Comparison of ENCODE assay signal across 7 cellular contexts in the genomic region with DNA sequence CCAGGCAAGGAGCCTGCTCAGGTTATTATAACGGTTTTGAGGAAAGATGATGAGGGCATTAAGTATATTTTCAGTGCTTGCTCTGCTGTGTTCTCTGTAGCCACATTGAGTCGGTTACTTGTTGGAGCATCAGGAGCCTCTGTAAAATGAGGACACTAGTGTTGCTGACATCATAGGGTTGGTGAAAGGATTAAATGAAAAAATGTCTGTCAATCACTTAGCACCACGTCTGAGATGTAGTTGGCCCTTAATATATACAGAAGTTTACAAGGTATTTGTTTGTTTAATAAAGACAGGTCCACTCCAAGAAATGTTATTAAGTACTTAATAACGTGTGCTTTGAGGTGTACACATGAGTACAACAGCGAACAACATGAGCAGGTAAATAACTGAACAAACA. TPM values are rescaled to one million over a fixed set of nuclear protein-coding genes. Genes with fewer than 3 reads are reported as not detected.
DNase-seq lines count a peak whose midpoint lies in the region; ATAC-seq and TF ChIP-seq lines count a peak whose summit lies in the region.

No MANE protein-coding gene starts in this region.

- in situ Hi-C loops in HAP-1 (cut with MboI; ENCODE audit: low sequenced_read_pairs), result no loop called here
- in situ Hi-C loops in gastrocnemius medialis (cut with MboI; ENCODE audit: low sequenced_read_pairs in 4 of 4), result no loop called here

- no peak for TF ChIP-seq POLR2A in gastrocnemius medialis (IDR thresholded peaks at IDR 0.05)

- ATAC-seq in RWPE2 (ENCODE audit: low read depth) (no peak), gastrocnemius medialis (no peak)

- H3K36me3 ChIP-seq in HAP-1 (replicated peaks) (no peaks in the 10 kb centered on the region), RWPE2 (ENCODE audit: low read depth) (peaks cover 7% of the 10 kb centered on the region), gastrocnemius medialis (no peaks in the 10 kb centered on the region)

- DNase-seq in HAP-1 (ENCODE audit: low spot score in 2 of 2) (no peak), RWPE2 (ENCODE audit: low spot score) (no peak), fibroblast of the aortic adventitia (ENCODE audit: low read depth) (no peak), gastrocnemius medialis (no peak), KG1 (lab: John Stamatoyannopoulos, UW) (no peak), NCI-H2107 (lab: John Stamatoyannopoulos, UW) (no peak), NCI-H524 treated with DMSO at 0.1 percent for 48 hours (lab: John Stamatoyannopoulos, UW) (no peak)

- no peaks in the 10 kb centered on the region for H3K9me3 ChIP-seq in HAP-1
- H3K9me3 ChIP-seq in RWPE2 (ENCODE audit: severe bottlenecking), result no peaks in the 10 kb centered on the region
- H3K9me3 ChIP-seq in gastrocnemius medialis, result no peaks in the 10 kb centered on the region

- intact Hi-C loops in gastrocnemius medialis (cut with DNase I; ENCODE audit: low total_unique reads), result loop anchor here (10.0 kb wide), 1 partner anchor 1535 kb away; the partner anchor contains the start of gene ADAMTS9

- H3K4me1 ChIP-seq in HAP-1, result peaks cover 7% of the 10 kb centered on the region; the same call in 1 of the 2 replicates
- H3K4me1 ChIP-seq in RWPE2 (ENCODE audit: insufficient read depth, poor library complexity, severe bottlenecking), result peaks cover 4% of the 10 kb centered on the region
- H3K4me1 ChIP-seq in gastrocnemius medialis, result peaks cover 12 to 13% of the 10 kb centered on the region in 2 donors

- H3K27me3 ChIP-seq in HAP-1 (ENCODE audit: low read depth), result no peaks in the 10 kb centered on the region
- no peaks in the 10 kb centered on the region for H3K27me3 ChIP-seq in RWPE2 (ENCODE audit: insufficient read depth, poor library complexity, severe bottlenecking)
- H3K27me3 ChIP-seq in gastrocnemius medialis, result no peaks in the 10 kb centered on the region

- H3K27ac ChIP-seq in RWPE2 (ENCODE audit: poor library complexity, severe bottlenecking) (peak overlapping the region; percentile 46), gastrocnemius medialis (peak overlapping the region; percentile 84 to 91 (median 89))

- peak overlapping the region; percentile 71 for H3K4me3 ChIP-seq in HAP-1
- H3K4me3 ChIP-seq in RWPE2 (ENCODE audit: severe bottlenecking), result peak overlapping the region; percentile 95
- H3K4me3 ChIP-seq in fibroblast of the aortic adventitia (ENCODE audit: low read depth, low read length), result peak overlapping the region; percentile 85
- peak overlapping the region; percentile 73 to 89 (median 84) for H3K4me3 ChIP-seq in gastrocnemius medialis

- TF ChIP-seq CTCF in RWPE2 (IDR thresholded peaks at IDR 0.05; ENCODE audit: poor library complexity, severe bottlenecking) (no peak), fibroblast of the aortic adventitia (IDR thresholded peaks at IDR 0.05; ENCODE audit: insufficient read depth, low read length) (no peak), gastrocnemius medialis (IDR thresholded peaks at IDR 0.05 in 4 of 5, conservative IDR thresholded peaks at IDR 0.05 in 1 of 5) (no peak)

RNA-seq across cellular contexts. Expression of gene SLC25A26, which starts 0.7 kb away (rescaled TPM):
- 14.0 and 30.8 TPM in 2 replicates for total RNA-seq in fibroblast of the aortic adventitia (ENCODE audit: low replicate concordance)
- total RNA-seq in gastrocnemius medialis, result 10 to 100 TPM; 24.1 to 44.3 (median 32.4) TPM
